Comparison of ENCODE assay signal across 3 cellular contexts in the genomic region with DNA sequence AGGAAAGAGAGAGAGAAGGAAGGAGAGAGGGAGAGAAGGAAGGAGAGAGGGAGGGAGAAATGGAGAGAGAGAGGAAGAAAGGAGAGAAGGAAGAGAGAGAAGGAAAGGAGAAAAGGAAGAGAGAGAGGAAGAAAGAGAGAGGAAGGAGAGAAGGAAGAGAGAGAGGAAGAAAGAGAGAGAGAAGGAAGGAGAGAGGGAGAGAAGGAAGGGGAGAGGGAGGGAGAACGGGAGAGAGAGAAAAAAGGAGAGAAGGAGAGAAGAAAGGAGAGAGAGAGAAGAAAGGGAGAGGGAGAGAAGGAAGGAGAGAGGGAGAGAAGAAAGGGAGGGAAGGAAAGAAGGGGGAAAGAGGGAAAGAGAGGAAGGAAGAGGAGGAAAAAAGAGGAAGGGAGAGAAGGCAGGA.
"Had no signal": no experiment of that assay in that cellular context is flagged by ENCODE, and none has a peak within 500 bp of the region (broad histone marks: within the 10 kb centered on the region; RNA-seq: fewer than 3 reads in every experiment).

No MANE protein-coding gene starts in this region.

- ATAC-seq: GM12878 had no signal

- H3K4me3 ChIP-seq: GM12878 had no signal

- DNase-seq: GDM1, GF-D8 had no signal
